28 cellular contexts compared by ENCODE assay signal in the genomic region with DNA sequence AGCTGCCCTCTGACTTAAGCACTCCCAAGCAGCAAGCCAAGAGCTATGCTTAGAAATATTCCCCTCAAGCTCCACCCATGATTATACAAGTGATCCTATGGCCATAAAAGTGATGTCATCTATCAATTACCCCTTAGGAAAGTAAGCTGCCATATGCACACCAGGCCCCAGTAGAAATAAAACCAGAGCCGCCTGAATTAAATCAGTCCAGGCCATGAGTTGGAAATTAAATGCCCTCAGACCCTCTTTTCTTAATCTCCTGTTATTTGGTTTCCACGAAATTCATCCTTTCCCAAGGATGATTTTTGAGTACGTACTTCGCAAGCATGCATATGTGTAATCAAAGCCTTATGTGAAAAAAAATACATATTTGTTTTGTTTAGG.
A peak's percentile ranks its signal among the peaks of the same experiment; 100 is the strongest.
DNase-seq lines count a peak whose midpoint lies in the region; ATAC-seq and TF ChIP-seq lines count a peak whose summit lies in the region.
"Had no signal": no experiment of that assay in that cellular context is flagged by ENCODE, and none has a peak within 500 bp of the region (broad histone marks: within the 10 kb centered on the region; RNA-seq: fewer than 3 reads in every experiment).

No MANE protein-coding gene starts in this region.

- no peaks in the 10 kb centered on the region for H3K36me3 ChIP-seq in aorta (ENCODE audit: control insufficient read depth in 1 of 2, insufficient read depth in 2 of 2, low read length in 1 of 2)
- no peaks in the 10 kb centered on the region for H3K36me3 ChIP-seq in A673 (ENCODE audit: insufficient read depth, low read length, poor library complexity, severe bottlenecking)
- H3K36me3 ChIP-seq: BLaER1, colonic mucosa, gastrocnemius medialis, left lung, sigmoid colon had no signal

- WGBS in aorta, 2 donors = 62 to 73% methylated on average over 4 of the region's 4 CpGs

- H3K4me1 ChIP-seq in aorta (ENCODE audit: control insufficient read depth in 1 of 2, insufficient read depth in 2 of 2, low read length in 2 of 2) (no peaks in the 10 kb centered on the region), A673 (ENCODE audit: insufficient read depth, low read length, poor library complexity, severe bottlenecking) (peaks cover 6% of the 10 kb centered on the region)
- H3K4me1 ChIP-seq: BLaER1, colonic mucosa, gastrocnemius medialis, left lung had no signal

- BruUV-seq in A673 (replicated peaks; lab: Mats Ljungman, UMichigan) = no TSS peak

- no peaks in the 10 kb centered on the region for H3K27me3 ChIP-seq in aorta (ENCODE audit: control insufficient read depth in 1 of 2, insufficient read depth in 2 of 2, low read length in 1 of 2)
- H3K27me3 ChIP-seq in A673 (replicated peaks; ENCODE audit: insufficient read depth, low read depth, low read length, poor library complexity) = no peaks in the 10 kb centered on the region
- H3K27me3 ChIP-seq: BLaER1, colonic mucosa, gastrocnemius medialis, left lung, sigmoid colon had no signal

- TF ChIP-seq CTCF in neural crest cell (conservative IDR thresholded peaks at IDR 0.05) (no peak), A673 (conservative IDR thresholded peaks at IDR 0.05; ENCODE audit: low read depth, low read length) (no peak)

- H3K4me3 Mint-ChIP-seq in neural crest cell = no peak overlapping the region
- H3K4me3 Mint-ChIP-seq: activated naive CD8-positive, alpha-beta T cell; mesothelial cell of epicardium; natural killer cell had no signal

- peak; percentile 5 for DNase-seq in NCI-H82 (lab: John Stamatoyannopoulos, UW)
- DNase-seq in NCI-H82 treated with DMSO at 0.1 percent for 48 hours (lab: John Stamatoyannopoulos, UW; ENCODE audit: unreplicated experiment) = no peak
- no peak for DNase-seq in neural crest cell (ENCODE audit: low read depth, low spot score)
- no peak for DNase-seq in aorta
- DNase-seq in A673 (ENCODE audit: low spot score) = no peak
- no peak for DNase-seq in activated CD4-positive, alpha-beta T cell treated with anti-CD3 and anti-CD28 coated beads for 4 hours
- no peak for DNase-seq in NCI-H1105 (lab: John Stamatoyannopoulos, UW)
- DNase-seq: activated CD4-positive, alpha-beta T cell treated with anti-CD3 and anti-CD28 coated beads, Interleukin-2, amount 50 U/mL, for 4 hours; activated CD8-positive, alpha-beta memory T cell treated with anti-CD3 and anti-CD28 coated beads, Interleukin-2, amount 50 U/mL, for 48 hours; colonic mucosa; COR-L47; DMS79 treated with DMSO at 0.1 percent for 48 hours; gastrocnemius medialis; hypothalamus; KG1; left lung; natural killer cell; NCI-H146; NCI-H524; sigmoid colon; T-helper 2 cell had no signal

- ATAC-seq in aorta (ENCODE audit: low FRiP score) = peak; percentile 38
- ATAC-seq: esophagus mucosa, gastrocnemius medialis, GM12878, left lung, natural killer cell had no signal

- H3K4me3 ChIP-seq in aorta (ENCODE audit: low read length in 2 of 2) (no peak overlapping the region), A673 (ENCODE audit: low read depth, low read length, poor library complexity, severe bottlenecking) (no peak overlapping the region)
- H3K4me3 ChIP-seq: BLaER1, colonic mucosa, gastrocnemius medialis, GM12878, left lung, sigmoid colon, SK-N-MC had no signal

- no peaks in the 10 kb centered on the region for H3K9me3 ChIP-seq in aorta (ENCODE audit: control insufficient read depth, low read length)
- H3K9me3 ChIP-seq in A673 (ENCODE audit: low read depth, low read length, poor library complexity, severe bottlenecking) = no peaks in the 10 kb centered on the region
- H3K9me3 ChIP-seq: BLaER1, colonic mucosa, gastrocnemius medialis, left lung, sigmoid colon had no signal

- peaks cover 3% of the 10 kb centered on the region for H3K9me3 Mint-ChIP-seq in neural crest cell
- H3K9me3 Mint-ChIP-seq: natural killer cell had no signal

- peaks cover 28% of the 10 kb centered on the region for H3K4me1 Mint-ChIP-seq in neural crest cell
- H3K4me1 Mint-ChIP-seq: natural killer cell had no signal

- intact Hi-C loops in aorta (cut with DNase I) (no loop called here), A673 (cut with micrococcal nuclease; ENCODE audit: unreplicated experiment) (no loop called here)

- H3K36me3 Mint-ChIP-seq in neural crest cell (ENCODE audit: low read depth) = peaks cover 6% of the 10 kb centered on the region
- H3K36me3 Mint-ChIP-seq: activated naive CD8-positive, alpha-beta T cell; mesothelial cell of epicardium; natural killer cell had no signal

- POLR2A ChIA-PET in A673 (lab: Charles Lee; ENCODE audit: low non-redundant PET) = no interaction called here

- no peaks in the 10 kb centered on the region for H3K27me3 Mint-ChIP-seq in neural crest cell (ENCODE audit: low read depth)
- H3K27me3 Mint-ChIP-seq: activated naive CD8-positive, alpha-beta T cell had no signal

- peak overlapping the region; percentile 51 for H3K27ac Mint-ChIP-seq in neural crest cell (ENCODE audit: unreplicated experiment)
- H3K27ac Mint-ChIP-seq: activated naive CD8-positive, alpha-beta T cell; mesothelial cell of epicardium; natural killer cell had no signal

- peak overlapping the region; percentile 3 for H3K27ac ChIP-seq in cingulate gyrus (ENCODE audit: low read depth, low read length)
- H3K27ac ChIP-seq in aorta (ENCODE audit: low read depth in 1 of 2, low read length in 2 of 2) = peak overlapping the region; percentile 59 to 73
- H3K27ac ChIP-seq in A673 (ENCODE audit: low read depth, low read length, poor library complexity, severe bottlenecking) = no peak overlapping the region
- H3K27ac ChIP-seq: BLaER1, colonic mucosa, left lung, SK-N-MC had no signal

- CTCF ChIA-PET in A673 (lab: Charles Lee) = no interaction called here
